ENCODE assay signal across 19 cellular contexts in the genomic region with DNA sequence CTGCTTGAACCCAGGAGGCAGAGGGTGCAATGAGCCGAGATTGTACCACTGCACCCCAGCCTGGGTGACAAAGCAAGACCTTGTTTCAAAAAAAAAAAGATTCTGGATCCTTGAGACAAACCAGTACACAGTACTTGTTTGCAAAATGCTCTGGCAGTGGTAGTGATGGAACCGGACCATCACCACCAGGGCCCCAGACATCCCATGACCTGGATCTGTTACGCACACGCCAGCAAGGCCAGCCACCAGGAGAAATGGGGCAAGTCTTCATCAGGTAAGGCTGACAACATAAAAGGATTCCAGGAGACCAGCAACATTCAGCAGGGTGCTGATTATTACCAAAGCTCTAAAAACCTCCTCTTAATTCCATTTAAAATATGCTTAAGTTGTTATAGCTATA. TPM values are rescaled to one million over a fixed set of nuclear protein-coding genes. Genes with fewer than 3 reads are reported as not detected.
DNase-seq lines count a peak whose midpoint lies in the region; ATAC-seq, FAIRE-seq and TF ChIP-seq lines count a peak whose summit lies in the region.
"Had no signal": no experiment of that assay in that cellular context is flagged by ENCODE, and none has a peak within 500 bp of the region (broad histone marks: within the 10 kb centered on the region; RNA-seq: fewer than 3 reads in every experiment).

No MANE protein-coding gene starts in this region.

- H3K9me2 ChIP-seq in PC-3 (replicated peaks; ENCODE audit: low read length) (no peaks in the 10 kb centered on the region), GM23338 (ENCODE audit: insufficient read depth) (no peaks in the 10 kb centered on the region)
- H3K9me2 ChIP-seq: SK-N-SH had no signal

- H3K36me3 ChIP-seq in PC-3 (ENCODE audit: low read depth, low read length): peaks cover 6% of the 10 kb centered on the region; the same call in 1 of the 2 replicates
- no peaks in the 10 kb centered on the region for H3K36me3 ChIP-seq in H1 (ENCODE audit: control insufficient read depth in 2 of 4, insufficient read depth in 4 of 4, low read length in 3 of 4)
- H3K36me3 ChIP-seq in skeletal muscle tissue (ENCODE audit: control insufficient read depth in 3 of 3, insufficient read depth in 3 of 3, low read length in 3 of 3): no peaks in the 10 kb centered on the region
- H3K36me3 ChIP-seq in GM23338 (ENCODE audit: insufficient read depth): no peaks in the 10 kb centered on the region
- H3K36me3 ChIP-seq in lower lobe of right lung: no peaks in the 10 kb centered on the region

- H3K27ac ChIP-seq in C4-2B (peak overlapping the region; percentile 86), PC-3 (ENCODE audit: low read length) (peak overlapping the region; percentile 94), H1 (ENCODE audit: low read depth, low read length) (no peak overlapping the region), skeletal muscle tissue (ENCODE audit: low read depth, low read length) (peak overlapping the region; percentile 88), GM23338 (ENCODE audit: low read depth) (no peak overlapping the region), lower lobe of right lung (no peak overlapping the region)

- peaks cover 8% of the 10 kb centered on the region for H3K79me1 ChIP-seq in H1 (ENCODE audit: low read depth, low read length)

- H3F3A ChIP-seq in PC-3 (ENCODE audit: low read length, unreplicated experiment) (peaks cover 9% of the 10 kb centered on the region), GM23338 (replicated peaks; ENCODE audit: low read depth) (0 out of 2 replicates have a peak, but pooled peaks cover 7% of the 10 kb centered on the region)

- no peak for TF ChIP-seq EP300 in H1 (IDR thresholded peaks at IDR 0.05; ENCODE audit: borderline replicate concordance in 1 of 2, low read depth in 2 of 2, low read length in 2 of 2)

- no peaks in the 10 kb centered on the region for H3K9me3 Mint-ChIP-seq in GM23338
- H3K9me3 Mint-ChIP-seq: CD4-positive, alpha-beta T cell; H9 had no signal

- DNase-seq in PC-3 (no peak), H1 (ENCODE audit: low read depth in 1 of 2, low spot score in 2 of 2) (no peak), GM23338 (ENCODE audit: low spot score) (no peak), lower lobe of right lung (no peak), NCI-H526 treated with DMSO at 0.1 percent for 48 hours (lab: John Stamatoyannopoulos, UW) (no peak)
- DNase-seq: Calu3; CD4-positive, alpha-beta T cell; H9; NCI-H1105; NCI-H1694 treated with DMSO at 0.1 percent for 48 hours; NCI-H2107; NCI-H2227 treated with DMSO at 0.1 percent for 48 hours; NCI-H524 treated with DMSO at 0.1 percent for 48 hours; SHP77; SK-N-SH had no signal

- peaks cover 9% of the 10 kb centered on the region for H3K27me3 Mint-ChIP-seq in GM23338 (ENCODE audit: insufficient read depth, low read depth, poor library complexity)
- H3K27me3 Mint-ChIP-seq: CD4-positive, alpha-beta T cell had no signal

- peaks cover 86% of the 10 kb centered on the region for H3K79me2 ChIP-seq in PC-3 (ENCODE audit: low read length)
- H3K79me2 ChIP-seq in H1 (ENCODE audit: control insufficient read depth in 1 of 2, insufficient read depth in 2 of 2, low read length in 2 of 2): peaks cover 0 to 52% of the 10 kb centered on the region in 2 experiments; a peak in 3 of 4 replicates
- H3K79me2 ChIP-seq in GM23338 (replicated peaks; ENCODE audit: insufficient read depth): peaks cover 78% of the 10 kb centered on the region

- no peak overlapping the region for H2BK120ac ChIP-seq in H1 (replicated peaks; ENCODE audit: low read depth, low read length)

- H3K4me3 ChIP-seq in PC-3 (ENCODE audit: low read length): no peak overlapping the region
- H3K4me3 ChIP-seq in H1 (ENCODE audit: extremely low read depth in 1 of 4, insufficient read depth in 2 of 4, low read depth in 3 of 4, low read length in 4 of 4): no peak overlapping the region
- H3K4me3 ChIP-seq in skeletal muscle tissue (ENCODE audit: low read length in 3 of 3): no peak overlapping the region
- H3K4me3 ChIP-seq in GM23338: no peak overlapping the region
- no peak overlapping the region for H3K4me3 ChIP-seq in lower lobe of right lung

- H3K23me2 ChIP-seq in H1 (ENCODE audit: low read depth, low read length): no peaks in the 10 kb centered on the region

- no peak overlapping the region for H3K4me3 Mint-ChIP-seq in GM23338
- H3K4me3 Mint-ChIP-seq: CD4-positive, alpha-beta T cell had no signal

- H2BK12ac ChIP-seq in H1 (ENCODE audit: low read depth, low read length): peak overlapping the region; percentile 12; the same call in 1 of the 2 replicates

- no peak overlapping the region for H3K9ac ChIP-seq in PC-3 (ENCODE audit: low read length)
- H3K9ac ChIP-seq in H1 (replicated peaks in 1 of 4; ENCODE audit: extremely low read depth in 1 of 4, low read depth in 3 of 4, low read length in 3 of 4): no peak overlapping the region
- peak overlapping the region in 1 of 3 donors; percentile 71 for H3K9ac ChIP-seq in skeletal muscle tissue (ENCODE audit: low read depth in 1 of 3, low read length in 3 of 3)
- H3K9ac ChIP-seq: SK-N-SH had no signal

- no peak for ATAC-seq in PC-3
- no peak for ATAC-seq in GM23338
- no peak for ATAC-seq in lower lobe of right lung

- peaks cover 69% of the 10 kb centered on the region for H3K4me1 ChIP-seq in PC-3 (ENCODE audit: insufficient read depth, low read length)
- H3K4me1 ChIP-seq in H1 (replicated peaks in 1 of 4; ENCODE audit: control insufficient read depth in 3 of 4, insufficient read depth in 4 of 4, low read length in 3 of 4): peaks cover 11 to 23% (median 20%) of the 10 kb centered on the region in 4 experiments
- peaks cover 64 to 80% (median 73%) of the 10 kb centered on the region in 3 donors for H3K4me1 ChIP-seq in skeletal muscle tissue (ENCODE audit: control insufficient read depth in 3 of 3, insufficient read depth in 3 of 3, low read length in 3 of 3)
- peaks cover 50% of the 10 kb centered on the region for H3K4me1 ChIP-seq in GM23338 (ENCODE audit: insufficient read depth)
- peaks cover 94% of the 10 kb centered on the region for H3K4me1 ChIP-seq in lower lobe of right lung

- CTCF ChIA-PET in PC-3 (lab: Charles Lee) (no interaction called here), H1 (lab: Charles Lee; ENCODE audit: partially characterized antibody) (interaction anchor here (0.6 to 1.3 kb wide), 4 partner anchors 12 to 38 kb away, joined by 3 to 7 read pairs (median 3); no protein-coding TSS in a partner anchor)

- H2BK5ac ChIP-seq in H1 (ENCODE audit: low read depth, low read length): no peak overlapping the region

- H3K4me1 Mint-ChIP-seq in GM23338: peaks cover 58% of the 10 kb centered on the region

- TF ChIP-seq CTCF in C4-2B (conservative IDR thresholded peaks at IDR 0.05): no peak
- TF ChIP-seq CTCF in PC-3 (conservative IDR thresholded peaks at IDR 0.05; ENCODE audit: low read depth, low read length): no peak
- TF ChIP-seq CTCF in H1 (IDR thresholded peaks at IDR 0.05; ENCODE audit: control extremely low read depth in 1 of 3, insufficient read depth in 1 of 3, low read depth in 1 of 3, low read length in 3 of 3): no peak
- TF ChIP-seq CTCF in GM23338 (conservative IDR thresholded peaks at IDR 0.05; ENCODE audit: low read depth in 2 of 2): no peak
- TF ChIP-seq CTCF in lower lobe of right lung (IDR thresholded peaks at IDR 0.05): no peak

- BruUV-seq in PC-3 (replicated peaks; lab: Mats Ljungman, UMichigan): no TSS peak

- no peak for TF ChIP-seq POLR2A in H1 (IDR thresholded peaks at IDR 0.05; ENCODE audit: control extremely low read depth in 1 of 2, low read depth in 2 of 2, low read length in 2 of 2)

- H4K5ac ChIP-seq in H1 (ENCODE audit: insufficient read length, low read depth, low read length): no peak overlapping the region

- H3K56ac ChIP-seq in H1 (replicated peaks; ENCODE audit: insufficient read length, low read depth, low read length): no peak overlapping the region

- no peak overlapping the region for H3K18ac ChIP-seq in H1 (ENCODE audit: extremely low read depth, low read length)

- peaks cover 14% of the 10 kb centered on the region; the same call in 2 of the 3 replicates for H3K36me3 Mint-ChIP-seq in GM23338 (ENCODE audit: low read depth)

- H2BK15ac ChIP-seq in H1 (ENCODE audit: low read length): no peak overlapping the region

- no peak overlapping the region for H3K23ac ChIP-seq in H1 (ENCODE audit: insufficient read length)

- no peaks in the 10 kb centered on the region for H3K9me3 ChIP-seq in PC-3 (ENCODE audit: low read length)
- H3K9me3 ChIP-seq in H1 (ENCODE audit: insufficient read depth in 2 of 2, low read depth in 1 of 2, low read length in 1 of 2): no peaks in the 10 kb centered on the region
- H3K9me3 ChIP-seq in skeletal muscle tissue (ENCODE audit: control insufficient read depth in 3 of 3, low read length in 3 of 3): no peaks in the 10 kb centered on the region
- no peaks in the 10 kb centered on the region for H3K9me3 ChIP-seq in lower lobe of right lung
- H3K9me3 ChIP-seq: SK-N-SH had no signal

- no peak for TF ChIP-seq RAD21 in H1 (IDR thresholded peaks at IDR 0.05 in 1 of 2, conservative IDR thresholded peaks at IDR 0.05 in 1 of 2; ENCODE audit: low read depth in 2 of 2, low read length in 2 of 2)

- no peak overlapping the region; the same call in 1 of the 2 replicates for H2AK5ac ChIP-seq in H1 (ENCODE audit: low read depth, low read length)

- WGBS in H1 (ENCODE audit: extremely low coverage in 1 of 2, insufficient coverage in 1 of 2, insufficient read length in 1 of 2, insufficient replicate concordance in 2 of 2, low coverage in 1 of 2, low lambda C conversion rate in 2 of 2, missing lambda C conversion rate in 1 of 2), 2 experiments: 96% methylated on average over 4 of the region's 4 CpGs; no CpG with 5 or more reads in 1 of the 2 experiments

- no peak overlapping the region for H2BK20ac ChIP-seq in H1 (ENCODE audit: low read length)

- no peak overlapping the region for H3K4ac ChIP-seq in H1 (replicated peaks; ENCODE audit: insufficient read length, low read depth, low read length)

- H2AFZ ChIP-seq in PC-3 (ENCODE audit: low read length): no peak overlapping the region
- H2AFZ ChIP-seq in H1 (ENCODE audit: low read length): no peak overlapping the region
- no peak overlapping the region for H2AFZ ChIP-seq in GM23338

- POLR2A ChIA-PET in PC-3 (lab: Charles Lee; ENCODE audit: unreplicated experiment): no interaction called here
- POLR2A ChIA-PET in H1 (lab: Charles Lee; ENCODE audit: partially characterized antibody): no interaction called here

- intact Hi-C loops in PC-3 (cut with micrococcal nuclease): no loop called here
- intact Hi-C loops in lower lobe of right lung (cut with DNase I): no loop called here

- no peak overlapping the region for H3K14ac ChIP-seq in H1 (ENCODE audit: insufficient read length)

- no peak overlapping the region for H3K4me2 ChIP-seq in PC-3 (ENCODE audit: low read length)
- no peak overlapping the region; a peak in 1 of 4 replicates for H3K4me2 ChIP-seq in H1 (ENCODE audit: insufficient read depth in 1 of 2, low read depth in 2 of 2, low read length in 2 of 2)
- H3K4me2 ChIP-seq in GM23338: no peak overlapping the region; the same call in 1 of the 2 replicates
- H3K4me2 ChIP-seq: SK-N-SH had no signal

- no peak for FAIRE-seq in H1 (lab: Jason Lieb, UNC)
- FAIRE-seq: GM19239, HTR-8/SVneo had no signal

- peaks cover 6% of the 10 kb centered on the region; the same call in 1 of the 2 replicates for H4K20me1 ChIP-seq in PC-3 (ENCODE audit: low read length)
- H4K20me1 ChIP-seq in H1 (replicated peaks in 1 of 2; ENCODE audit: control insufficient read depth in 1 of 2, insufficient read depth in 2 of 2, low read length in 2 of 2): no peaks in the 10 kb centered on the region
- no peaks in the 10 kb centered on the region for H4K20me1 ChIP-seq in GM23338 (replicated peaks; ENCODE audit: insufficient read depth)

- H4K8ac ChIP-seq in H1 (ENCODE audit: extremely low read depth, insufficient read depth, low read length): no peak overlapping the region

- no peak overlapping the region for H3K27ac Mint-ChIP-seq in GM23338
- H3K27ac Mint-ChIP-seq: CD4-positive, alpha-beta T cell had no signal

- H4K91ac ChIP-seq in H1 (replicated peaks; ENCODE audit: insufficient read length, low read length): peak overlapping the region; percentile 61

- H3K27me3 ChIP-seq in PC-3 (ENCODE audit: low read length) (no peaks in the 10 kb centered on the region), H1 (replicated peaks in 1 of 4; ENCODE audit: control insufficient read depth in 3 of 4, extremely low read depth in 1 of 4, insufficient read depth in 3 of 4, low read length in 3 of 4) (no peaks in the 10 kb centered on the region), skeletal muscle tissue (ENCODE audit: control insufficient read depth in 3 of 3, insufficient read depth in 3 of 3, low read length in 3 of 3) (no peaks in the 10 kb centered on the region), GM23338 (ENCODE audit: insufficient read depth) (no peaks in the 10 kb centered on the region), lower lobe of right lung (ENCODE audit: low read depth) (no peaks in the 10 kb centered on the region)

RNA-seq across cellular contexts. Expression of a gene that starts 35.5 kb away (rescaled TPM):
- total RNA-seq in PC-3 (2014; rRNA removed) (39.7 and 41.7 TPM in 2 replicates), skeletal muscle tissue (16.2 TPM), lower lobe of right lung (30.2 TPM)
- total RNA-seq in H1 (2021; fragmentation: NEBNext Ultra II Directional; extraction: Animal tissue kit (Norgen Biotek cat#: 25700)): 21.8 and 24.0 TPM in 2 replicates
- polyA plus RNA-seq in H1 (2011; rRNA removed) (20.8 and 27.2 TPM in 2 replicates), GM23338 (2016; fragmentation: Nextera tagmentation; extraction: Ambion mirVana) (15.5 and 18.0 TPM in 2 replicates)
- 24.9 TPM for polyA plus RNA-seq in H1 (2011; cell fraction: cytosol; rRNA removed)
- 87.3 TPM for polyA plus RNA-seq in H1 (2011; cell fraction: nucleus; rRNA removed)
- 21.5 to 24.8 TPM (median 23.1 TPM) in 4 replicates for polyA plus RNA-seq in H1 (2012, experiment 1 of 2)
- 7.7 TPM for polyA plus RNA-seq in H1 (2012, experiment 2 of 2)
- 14.1 TPM for polyA plus RNA-seq in H1 (2013, experiment 1 of 2)
- 14.4 TPM for polyA plus RNA-seq in H1 (2013, experiment 2 of 2)
- polyA minus RNA-seq in H1 (2011; rRNA and poly(A)+ RNA removed): 40.6 and 53.8 TPM in 2 replicates
- polyA minus RNA-seq in H1 (2011; cell fraction: cytosol; rRNA and poly(A)+ RNA removed): 13.4 TPM
- 50.2 TPM for polyA minus RNA-seq in H1 (2011; cell fraction: nucleus; rRNA and poly(A)+ RNA removed)
- 36.9 and 39.5 TPM in 2 replicates for total RNA-seq in GM23338 (2014; rRNA removed; shearing (Covaris generic))

Comparison
In these comparisons a context has a peak if more than half of its experiments do, and no peak if none do; other contexts are left out.
1. H3K27ac ChIP-seq: peak in C4-2B (single experiment), PC-3 (single experiment) and skeletal muscle tissue (single experiment); none in H1 (single experiment), GM23338 (single experiment) and lower lobe of right lung (single experiment).